ENCODE assay signal across 8 cellular contexts in the genomic region with DNA sequence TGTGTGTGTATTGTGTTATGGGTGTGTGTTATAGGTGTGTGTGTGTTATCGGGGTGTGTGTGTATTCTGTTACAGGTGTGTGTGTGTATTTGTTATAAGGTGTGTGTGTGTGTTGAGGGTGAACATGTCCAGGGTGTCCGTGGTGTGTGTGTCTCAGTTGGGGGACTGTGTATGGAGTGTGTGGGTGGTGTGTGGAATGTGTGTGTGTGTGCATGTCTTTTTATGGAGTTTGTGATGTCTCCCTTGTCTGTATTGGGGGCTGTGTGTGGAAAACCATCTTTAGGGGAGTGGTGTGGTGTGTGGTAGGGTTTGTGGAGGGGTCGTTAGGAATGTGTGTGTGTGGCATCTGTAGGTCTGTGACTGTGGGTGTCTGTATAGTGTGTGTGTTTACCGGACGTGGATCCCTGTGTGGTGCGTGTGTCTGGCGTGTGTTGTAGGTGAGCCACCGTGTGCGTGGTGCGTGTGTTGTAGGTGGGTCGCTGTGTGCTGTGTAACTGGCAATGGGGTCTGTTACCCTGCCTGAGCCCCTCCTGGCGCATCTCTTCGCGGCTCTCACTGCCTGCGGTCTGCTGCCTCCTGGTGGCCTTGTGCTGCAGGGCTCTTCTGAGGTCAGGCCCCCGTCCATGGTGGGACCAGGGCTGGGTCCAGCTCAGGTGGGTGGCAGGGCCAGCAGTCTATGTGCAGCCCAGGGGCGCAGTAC.
A peak's percentile ranks its signal among the peaks of the same experiment; 100 is the strongest.
DNase-seq lines count a peak whose midpoint lies in the region; ATAC-seq lines count a peak whose summit lies in the region.

No MANE protein-coding gene starts in this region.

- POLR2A ChIA-PET in activated CD8-positive, alpha-beta T cell treated with anti-CD3 and anti-CD28 coated beads, Interleukin-2, amount 10 ng/mL, durations not matched to agents 7 days and 5 days (lab: Charles Lee): no interaction called here

- H3K27ac Mint-ChIP-seq in activated CD8-positive, alpha-beta T cell treated with anti-CD3 and anti-CD28 coated beads, Interleukin-2, amount 10 ng/mL, durations not matched to agents 7 days and 5 days: no peak overlapping the region

- peak; percentile 52 for ATAC-seq in activated CD8-positive, alpha-beta T cell treated with anti-CD3 and anti-CD28 coated beads, Interleukin-2, amount 10 ng/mL, durations not matched to agents 7 days and 5 days
- peak; percentile 39 to 61 for ATAC-seq in left cardiac atrium
- no peak for ATAC-seq in stimulated activated naive CD8-positive, alpha-beta T cell treated with anti-CD3 and anti-CD28 coated beads, Interleukin-15, Interleukin-2, amounts not matched to agents 100 U/mL and 50 U/mL, for 24 hours
- no peak for ATAC-seq in HG03139 (IDR thresholded peaks at IDR 0.05; ENCODE audit: unreplicated experiment)

- no peaks in the 10 kb centered on the region for H3K4me1 Mint-ChIP-seq in activated CD8-positive, alpha-beta T cell treated with anti-CD3 and anti-CD28 coated beads, Interleukin-2, amount 10 ng/mL, durations not matched to agents 7 days and 5 days (ENCODE audit: low read depth)

- H3K27me3 Mint-ChIP-seq in activated CD8-positive, alpha-beta T cell treated with anti-CD3 and anti-CD28 coated beads, Interleukin-2, amount 10 ng/mL, durations not matched to agents 7 days and 5 days (ENCODE audit: low read depth): peaks cover 5% of the 10 kb centered on the region

- H3K9me3 Mint-ChIP-seq in activated CD8-positive, alpha-beta T cell treated with anti-CD3 and anti-CD28 coated beads, Interleukin-2, amount 10 ng/mL, durations not matched to agents 7 days and 5 days (ENCODE audit: insufficient read depth): no peaks in the 10 kb centered on the region

- H3K36me3 Mint-ChIP-seq in activated CD8-positive, alpha-beta T cell treated with anti-CD3 and anti-CD28 coated beads, Interleukin-2, amount 10 ng/mL, durations not matched to agents 7 days and 5 days (ENCODE audit: low read depth): no peaks in the 10 kb centered on the region

- CTCF ChIA-PET in activated CD8-positive, alpha-beta T cell treated with anti-CD3 and anti-CD28 coated beads, Interleukin-2, amount 10 ng/mL, durations not matched to agents 7 days and 5 days (lab: Charles Lee): interaction anchor here (1.2 to 5.0 kb wide), 3 partner anchors 8 to 79 kb away, joined by 3 to 36 read pairs (median 5); no protein-coding TSS in a partner anchor

- intact Hi-C loops in left cardiac atrium (cut with DNase I): loop anchor here (1.0 to 10.0 kb wide), 3 partner anchors 79 to 315 kb away; no protein-coding TSS in a partner anchor

- H3K4me3 Mint-ChIP-seq in activated CD8-positive, alpha-beta T cell treated with anti-CD3 and anti-CD28 coated beads, Interleukin-2, amount 10 ng/mL, durations not matched to agents 7 days and 5 days: no peak overlapping the region

- DNase-seq in stimulated activated CD4-positive, alpha-beta T cell treated with anti-CD3 and anti-CD28 coated beads, Interleukin-12 subunit alpha, Interleukin-12 subunit beta, amount 100 ng/mL, for 4 hours: peak; percentile 25
- no peak for DNase-seq in stimulated activated CD4-positive, alpha-beta T cell treated with anti-CD3 and anti-CD28 coated beads, Interleukin-1b, Interleukin-23, amount 100 ng/mL, for 48 hours
- no peak for DNase-seq in activated CD8-positive, alpha-beta T cell treated with anti-CD3 and anti-CD28 coated beads, Interleukin-2, amount 10 ng/mL, durations not matched to agents 7 days and 5 days
- DNase-seq in left cardiac atrium (no peak), DMS53 treated with DMSO at 0.1 percent for 48 hours (lab: John Stamatoyannopoulos, UW; ENCODE audit: unreplicated experiment) (no peak), Ammon's horn (ENCODE audit: low spot score) (no peak)
- DNase-seq in stimulated activated naive CD8-positive, alpha-beta T cell treated with anti-CD3 and anti-CD28 coated beads, Interleukin-15, Interleukin-2, amounts not matched to agents 100 U/mL and 50 U/mL, for 24 hours: peak; percentile 46

Comparison
In these comparisons a context has a peak if more than half of its experiments do, and no peak if none do; other contexts are left out.
1. DNase-seq: peak in stimulated activated CD4-positive, alpha-beta T cell treated with anti-CD3 and anti-CD28 coated beads, Interleukin-12 subunit alpha, Interleukin-12 subunit beta, amount 100 ng/mL, for 4 hours (single experiment) and stimulated activated naive CD8-positive, alpha-beta T cell treated with anti-CD3 and anti-CD28 coated beads, Interleukin-15, Interleukin-2, amounts not matched to agents 100 U/mL and 50 U/mL, for 24 hours (single experiment); none in stimulated activated CD4-positive, alpha-beta T cell treated with anti-CD3 and anti-CD28 coated beads, Interleukin-1b, Interleukin-23, amount 100 ng/mL, for 48 hours (single experiment), activated CD8-positive, alpha-beta T cell treated with anti-CD3 and anti-CD28 coated beads, Interleukin-2, amount 10 ng/mL, durations not matched to agents 7 days and 5 days (single experiment), left cardiac atrium (single experiment), DMS53 treated with DMSO at 0.1 percent for 48 hours (single experiment) and Ammon's horn (single experiment).
2. ATAC-seq: peak in activated CD8-positive, alpha-beta T cell treated with anti-CD3 and anti-CD28 coated beads, Interleukin-2, amount 10 ng/mL, durations not matched to agents 7 days and 5 days (single experiment) and left cardiac atrium (2 of 2); none in stimulated activated naive CD8-positive, alpha-beta T cell treated with anti-CD3 and anti-CD28 coated beads, Interleukin-15, Interleukin-2, amounts not matched to agents 100 U/mL and 50 U/mL, for 24 hours (single experiment) and HG03139 (single experiment).